8 cellular contexts compared by ENCODE assay signal in genomic region chr10:35331894-35332640, GRCh38.
DNase-seq lines count a peak whose midpoint lies in the region.

No MANE protein-coding gene starts in this region.

- peak overlapping the region; percentile 61 for H3K27ac ChIP-seq in rectal smooth muscle tissue (ENCODE audit: low read depth, low read length)

- no peaks in the 10 kb centered on the region for H3K36me3 ChIP-seq in rectal smooth muscle tissue (ENCODE audit: control insufficient read depth, insufficient read depth, low read length)

- no peak overlapping the region for H3K4me3 ChIP-seq in rectal smooth muscle tissue (ENCODE audit: low read length)

- DNase-seq in GM04503 (ENCODE audit: low read depth) = peak; percentile 60
- peak; percentile 9 for DNase-seq in NCI-H69 (lab: John Stamatoyannopoulos, UW)
- peak; percentile 82 for DNase-seq in fibroblast of gingiva (ENCODE audit: low read depth)
- DNase-seq in NCI-H1436 (lab: John Stamatoyannopoulos, UW) = no peak
- no peak for DNase-seq in putamen (ENCODE audit: low spot score)
- no peak for DNase-seq in stimulated activated CD4-positive, alpha-beta T cell treated with anti-CD3 and anti-CD28 coated beads, Interleukin-4, amount 100 ng/mL, for 1 hour
- no peak for DNase-seq in stimulated activated CD4-positive, alpha-beta T cell treated with anti-CD3 and anti-CD28 coated beads, Interleukin-4, amount 100 ng/mL, for 24 hours

- peaks cover 27% of the 10 kb centered on the region for H3K4me1 ChIP-seq in rectal smooth muscle tissue (ENCODE audit: control insufficient read depth, insufficient read depth, low read length)

- no peaks in the 10 kb centered on the region for H3K27me3 ChIP-seq in rectal smooth muscle tissue (ENCODE audit: control insufficient read depth, insufficient read depth, low read length)

- no peak overlapping the region for H3K9ac ChIP-seq in rectal smooth muscle tissue (ENCODE audit: low read length)

Comparison
In these comparisons a context has a peak if more than half of its experiments do, and no peak if none do; other contexts are left out.
1. DNase-seq: peak in GM04503 (single experiment), NCI-H69 (single experiment) and fibroblast of gingiva (single experiment); none in NCI-H1436 (single experiment), putamen (single experiment), stimulated activated CD4-positive, alpha-beta T cell treated with anti-CD3 and anti-CD28 coated beads, Interleukin-4, amount 100 ng/mL, for 1 hour (single experiment) and stimulated activated CD4-positive, alpha-beta T cell treated with anti-CD3 and anti-CD28 coated beads, Interleukin-4, amount 100 ng/mL, for 24 hours (single experiment).